17 cellular contexts compared by ENCODE assay signal in genomic region chr2:187529248-187529976, GRCh38. TPM values are rescaled to one million over a fixed set of nuclear protein-coding genes. Genes with fewer than 3 reads are reported as not detected.
A peak's percentile ranks its signal among the peaks of the same experiment; 100 is the strongest.
DNase-seq lines count a peak whose midpoint lies in the region; ATAC-seq and TF ChIP-seq lines count a peak whose summit lies in the region.
"Had no signal": no experiment of that assay in that cellular context is flagged by ENCODE, and none has a peak within 500 bp of the region (broad histone marks: within the 10 kb centered on the region; RNA-seq: fewer than 3 reads in every experiment).

No MANE protein-coding gene starts in this region.

- H4K91ac ChIP-seq in IMR-90 (ENCODE audit: insufficient read depth, low read depth, low read length), result no peak overlapping the region

- H4K20me1 ChIP-seq in IMR-90 (ENCODE audit: insufficient read depth, low read length), result peaks cover 9% of the 10 kb centered on the region

- H3K56ac ChIP-seq in IMR-90 (ENCODE audit: extremely low read depth, insufficient read depth, low read length), result no peak overlapping the region

- no CpG with 5 or more reads among the region's 3 CpGs for WGBS in IMR-90 (ENCODE audit: extremely low coverage in 2 of 2, insufficient read length in 1 of 2), 2 experiments

- H3K27me3 ChIP-seq in IMR-90 (ENCODE audit: control insufficient read depth, insufficient read depth, low read length) (no peaks in the 10 kb centered on the region), brain microvascular endothelial cell (replicated peaks) (no peaks in the 10 kb centered on the region)

- no peak for TF ChIP-seq POLR2A in IMR-90 (IDR thresholded peaks at IDR 0.05; ENCODE audit: low read depth, low read length)

- no peak overlapping the region for H3K4ac ChIP-seq in IMR-90 (ENCODE audit: low read depth, low read length)

- TF ChIP-seq CTCF in IMR-90 (conservative IDR thresholded peaks at IDR 0.05; ENCODE audit: low read depth, low read length), result no peak
- TF ChIP-seq CTCF in brain microvascular endothelial cell (IDR thresholded peaks at IDR 0.05; ENCODE audit: low read depth, low read length, missing control alignments), result no peak
- TF ChIP-seq CTCF in mesothelial cell of epicardium (IDR thresholded peaks at IDR 0.05; ENCODE audit: unreplicated experiment), result no peak

- in situ Hi-C loops in IMR-90 (cut with MboI; ENCODE audit: low sequenced_read_pairs), result no loop called here
- in situ Hi-C loops in brain microvascular endothelial cell (cut with HindIII; ENCODE audit: low pct_ligation_motif_present, low sequenced_read_pairs), result no loop called here

- TF ChIP-seq RAD21 in IMR-90 (IDR thresholded peaks at IDR 0.05; ENCODE audit: low read length), result no peak

- no peaks in the 10 kb centered on the region; the same call in 1 of the 2 replicates for H3K9me3 ChIP-seq in IMR-90 (ENCODE audit: control insufficient read depth, insufficient read depth, low read length)

- no peak overlapping the region for H3K4me3 Mint-ChIP-seq in mesothelial cell of epicardium
- H3K4me3 Mint-ChIP-seq: CD4-positive, alpha-beta memory T cell had no signal

- peaks cover 23% of the 10 kb centered on the region for H3K9me3 Mint-ChIP-seq in mesothelial cell of epicardium

- no peaks in the 10 kb centered on the region for H3K9me1 ChIP-seq in IMR-90 (ENCODE audit: insufficient read depth, low read length)

- H3K27ac ChIP-seq in IMR-90 (ENCODE audit: insufficient read depth, low read length) (no peak overlapping the region), brain microvascular endothelial cell (peak overlapping the region; percentile 83)
- H3K27ac ChIP-seq: GM23248, PC-9 had no signal

- H3K36me3 ChIP-seq in IMR-90 (ENCODE audit: control insufficient read depth, insufficient read depth, low read length), result peaks cover 16% of the 10 kb centered on the region
- H3K36me3 ChIP-seq in brain microvascular endothelial cell (replicated peaks), result peaks cover 22% of the 10 kb centered on the region

- no peak overlapping the region; the same call in 2 of the 3 replicates for H2BK15ac ChIP-seq in IMR-90 (ENCODE audit: low read depth, low read length)

- H2BK120ac ChIP-seq in IMR-90 (ENCODE audit: low read depth, low read length), result no peak overlapping the region

- H3K18ac ChIP-seq in IMR-90 (ENCODE audit: low read depth, low read length), result no peak overlapping the region; the same call in 1 of the 2 replicates

- no peak overlapping the region for H2AFZ ChIP-seq in IMR-90 (replicated peaks; ENCODE audit: low read length, poor library complexity)
- H2AFZ ChIP-seq: GM23248, PC-9 had no signal

- peak overlapping the region; percentile 25 for H3K27ac Mint-ChIP-seq in mesothelial cell of epicardium
- H3K27ac Mint-ChIP-seq: CD4-positive, alpha-beta memory T cell had no signal

- H3K4me3 ChIP-seq in IMR-90 (ENCODE audit: insufficient read depth, low read depth, low read length) (no peak overlapping the region), brain microvascular endothelial cell (ENCODE audit: low read depth, low read length) (no peak overlapping the region)
- H3K4me3 ChIP-seq: GM23248, PC-9 had no signal

- H3K9ac ChIP-seq in IMR-90 (ENCODE audit: low read depth, low read length), result no peak overlapping the region
- H3K9ac ChIP-seq: GM23248 had no signal

- no peak overlapping the region for H2AK5ac ChIP-seq in IMR-90 (ENCODE audit: low read depth, low read length)

- dilution Hi-C loops in IMR-90 (cut with HindIII; ENCODE audit: low sequenced_read_pairs, unreplicated experiment), result no loop called here

- H2BK5ac ChIP-seq in IMR-90 (ENCODE audit: low read depth, low read length, poor library complexity, severe bottlenecking), result peak overlapping the region; percentile 52

- intact Hi-C loops in IMR-90 (cut with micrococcal nuclease) (no loop called here), posterior vena cava (cut with DNase I) (no loop called here)

- H3K23ac ChIP-seq in IMR-90 (ENCODE audit: low read depth, low read length), result no peak overlapping the region

- peaks cover 37% of the 10 kb centered on the region for H3K36me3 Mint-ChIP-seq in mesothelial cell of epicardium
- H3K36me3 Mint-ChIP-seq: CD4-positive, alpha-beta memory T cell had no signal

- POLR2A ChIA-PET in IMR-90 (lab: Charles Lee; ENCODE audit: unreplicated experiment), result no interaction called here

- H3K14ac ChIP-seq in IMR-90 (replicated peaks; ENCODE audit: low read depth, low read length), result no peak overlapping the region

- no peak overlapping the region for H3K4me2 ChIP-seq in IMR-90 (ENCODE audit: low read depth, low read length)
- H3K4me2 ChIP-seq: PC-9 had no signal

- H3K27me3 Mint-ChIP-seq in mesothelial cell of epicardium (ENCODE audit: low read depth), result no peaks in the 10 kb centered on the region
- H3K27me3 Mint-ChIP-seq: CD4-positive, alpha-beta memory T cell had no signal

- H4K5ac ChIP-seq in IMR-90 (ENCODE audit: low read depth, low read length), result no peak overlapping the region; the same call in 1 of the 2 replicates

- BruUV-seq in IMR-90 (replicated peaks; lab: Mats Ljungman, UMichigan), result no TSS peak

- ATAC-seq in IMR-90 (ENCODE audit: low read depth) (no peak), GM18519 (IDR thresholded peaks at IDR 0.05; ENCODE audit: low FRiP score, unreplicated experiment) (no peak), GM21717 (IDR thresholded peaks at IDR 0.05; ENCODE audit: unreplicated experiment) (no peak)
- ATAC-seq: HCT116 had no signal

- peaks cover 4% of the 10 kb centered on the region; the same call in 1 of the 2 replicates for H3K4me1 ChIP-seq in IMR-90 (ENCODE audit: control insufficient read depth, insufficient read depth, low read length)

- no peak overlapping the region for H2AK9ac ChIP-seq in IMR-90 (replicated peaks; ENCODE audit: low read depth, low read length, poor library complexity)

- no peak overlapping the region for H2BK20ac ChIP-seq in IMR-90 (ENCODE audit: low read depth, low read length)

- H3K79me1 ChIP-seq in IMR-90 (ENCODE audit: low read depth in 1 of 2, low read length in 2 of 2), result peaks cover 17 to 47% of the 10 kb centered on the region in 2 experiments

- DNase-seq in IMR-90 (no peak), brain microvascular endothelial cell (no peak), mesothelial cell of epicardium (ENCODE audit: low spot score in 2 of 2, unreplicated experiment in 2 of 2) (no peak), 8988T (no peak), posterior vena cava (ENCODE audit: low spot score) (no peak)
- DNase-seq: Calu3; CD4-positive, alpha-beta memory T cell; GF-D8; GM23248; NCI-H1417 treated with DMSO at 0.1 percent for 48 hours; NCI-H187 treated with DMSO at 0.1 percent for 48 hours; NCI-H226; NCI-H526 had no signal

- peaks cover 23% of the 10 kb centered on the region for H3K4me1 Mint-ChIP-seq in mesothelial cell of epicardium
- H3K4me1 Mint-ChIP-seq: CD4-positive, alpha-beta memory T cell had no signal

- no peak overlapping the region for H4K8ac ChIP-seq in IMR-90 (ENCODE audit: low read depth in 2 of 2, low read length in 2 of 2)

- CTCF ChIA-PET in IMR-90 (lab: Yijun Ruan, JAX), result no interaction called here

TF ChIP-seq in IMR-90, 13 proteins besides CTCF, POLR2A, EP300 and RAD21:
- TF ChIP-seq NFE2L2 (IDR thresholded peaks at IDR 0.05; ENCODE audit: low read depth, low read length) (no peak), ELK1 (IDR thresholded peaks at IDR 0.05; ENCODE audit: borderline replicate concordance, low read depth, low read length) (no peak), RFX5 (IDR thresholded peaks at IDR 0.05; ENCODE audit: low read depth, low read length) (no peak), CHD1 (IDR thresholded peaks at IDR 0.05; ENCODE audit: low read depth, low read length) (no peak), MAFK (IDR thresholded peaks at IDR 0.05; ENCODE audit: low read depth, low read length) (no peak), SMC3 (IDR thresholded peaks at IDR 0.05; ENCODE audit: low read depth, low read length) (no peak), RCOR1 (IDR thresholded peaks at IDR 0.05; ENCODE audit: insufficient replicate concordance, low read length) (no peak)

RNA-seq across cellular contexts. Expression of gene TFPI, which starts 24.8 kb away (rescaled TPM):
- 83.0 and 93.9 TPM in 2 replicates for total RNA-seq in IMR-90 (2012; rRNA removed)
- polyA plus RNA-seq in IMR-90 (2012; rRNA removed), result 25.6 and 33.9 TPM in 2 replicates
- 5.4 and 6.5 TPM in 2 replicates for polyA plus RNA-seq in IMR-90 (2012; cell fraction: cytosol; rRNA removed)
- polyA plus RNA-seq in IMR-90 (2012; cell fraction: nucleus; rRNA removed; ENCODE audit: low replicate concordance), result 2.1 and 22.1 TPM in 2 replicates
- 80.0 to 89.7 TPM (median 87.9 TPM) in 3 replicates for total RNA-seq in mesothelial cell of epicardium
- 100 to 1,000 TPM; 109 to 117 TPM for total RNA-seq in posterior vena cava
- total RNA-seq: CD4-positive, alpha-beta memory T cell had no signal
- polyA plus RNA-seq: CD4-positive, alpha-beta memory T cell had no signal
